ENCODE assay signal across 23 cellular contexts in genomic region chr14:78611031-78611430, GRCh38.
"Had no signal": no experiment of that assay in that cellular context is flagged by ENCODE, and none has a peak within 500 bp of the region (broad histone marks: within the 10 kb centered on the region; RNA-seq: fewer than 3 reads in every experiment).

No MANE protein-coding gene starts in this region.

- H3K27me3 Mint-ChIP-seq: central memory CD8-positive, alpha-beta T cell had no signal

- H3K4me3 Mint-ChIP-seq: activated naive CD8-positive, alpha-beta T cell treated with anti-CD3 and anti-CD28 coated beads for 36 hours; activated T-cell treated with anti-CD3 and anti-CD28 coated beads, Interleukin-2, amount 50 U/mL, for 4 hours; central memory CD8-positive, alpha-beta T cell; naive thymus-derived CD4-positive, alpha-beta T cell; neural progenitor cell; stimulated activated naive B cell treated with anti-CD40 and anti-IgM and Interleukin-4, amounts not matched to agents 10 μg/mL and 1 μg/mL and 100 μg/mL, for 72 hours; type B pancreatic cell had no signal

- H3K9me3 ChIP-seq: breast epithelium, left lung, testis, vagina had no signal

- DNase-seq: activated CD4-positive, alpha-beta T cell treated with anti-CD3 and anti-CD28 coated beads for 1 hour; activated CD8-positive, alpha-beta memory T cell treated with anti-CD3 and anti-CD28 coated beads for 24 hours; activated CD8-positive, alpha-beta memory T cell treated with anti-CD3 and anti-CD28 coated beads, Interleukin-2, amount 50 U/mL, for 4 hours; activated naive CD4-positive, alpha-beta T cell treated with Interleukin-2 at 50 U/mL for 16 hours; activated naive CD8-positive, alpha-beta T cell treated with anti-CD3 and anti-CD28 coated beads for 36 hours; activated T-cell treated with anti-CD3 and anti-CD28 coated beads, Interleukin-2, amount 50 U/mL, for 4 hours; foreskin melanocyte; glutamatergic neuron; hippocampal formation; kidney glomerular epithelial cell; left lung; naive thymus-derived CD4-positive, alpha-beta T cell; stimulated activated CD4-positive, alpha-beta T cell treated with anti-CD3 and anti-CD28 coated beads, Interleukin-15, amount 100 ng/mL, for 24 hours; stimulated activated CD8-positive, alpha-beta memory T cell treated with anti-CD3 and anti-CD28 coated beads, Interleukin-4, amount 100 ng/mL, for 48 hours; stimulated activated naive B cell treated with anti-CD40 and anti-IgM and Interleukin-4, amounts not matched to agents 10 μg/mL and 1 μg/mL and 100 μg/mL, for 72 hours; testis had no signal

- H3K36me3 Mint-ChIP-seq: activated naive CD8-positive, alpha-beta T cell treated with anti-CD3 and anti-CD28 coated beads for 36 hours; neural progenitor cell; stimulated activated naive B cell treated with anti-CD40 and anti-IgM and Interleukin-4, amounts not matched to agents 10 μg/mL and 1 μg/mL and 100 μg/mL, for 72 hours; type B pancreatic cell had no signal

- H3K36me3 ChIP-seq: breast epithelium, left lung, neural progenitor cell, vagina had no signal

- H3K9me3 Mint-ChIP-seq: activated naive CD8-positive, alpha-beta T cell treated with anti-CD3 and anti-CD28 coated beads for 36 hours; activated T-cell treated with anti-CD3 and anti-CD28 coated beads, Interleukin-2, amount 50 U/mL, for 4 hours; central memory CD8-positive, alpha-beta T cell; neural progenitor cell; stimulated activated naive B cell treated with anti-CD40 and anti-IgM and Interleukin-4, amounts not matched to agents 10 μg/mL and 1 μg/mL and 100 μg/mL, for 72 hours; type B pancreatic cell had no signal

- H3K4me1 ChIP-seq: breast epithelium, left lung, testis, vagina had no signal

- H3K27ac Mint-ChIP-seq: activated naive CD8-positive, alpha-beta T cell treated with anti-CD3 and anti-CD28 coated beads for 36 hours; naive thymus-derived CD4-positive, alpha-beta T cell; neural progenitor cell; stimulated activated naive B cell treated with anti-CD40 and anti-IgM and Interleukin-4, amounts not matched to agents 10 μg/mL and 1 μg/mL and 100 μg/mL, for 72 hours; type B pancreatic cell had no signal

- H3K27me3 ChIP-seq: breast epithelium, left lung, neural progenitor cell, testis, vagina had no signal

- H3K4me1 Mint-ChIP-seq: activated naive CD8-positive, alpha-beta T cell treated with anti-CD3 and anti-CD28 coated beads for 36 hours; central memory CD8-positive, alpha-beta T cell; naive thymus-derived CD4-positive, alpha-beta T cell had no signal

- H3K4me3 ChIP-seq: breast epithelium, coronary artery, left lung, neural progenitor cell, smooth muscle cell, testis, vagina had no signal
